ENCODE assay signal across 12 cellular contexts in the genomic region with DNA sequence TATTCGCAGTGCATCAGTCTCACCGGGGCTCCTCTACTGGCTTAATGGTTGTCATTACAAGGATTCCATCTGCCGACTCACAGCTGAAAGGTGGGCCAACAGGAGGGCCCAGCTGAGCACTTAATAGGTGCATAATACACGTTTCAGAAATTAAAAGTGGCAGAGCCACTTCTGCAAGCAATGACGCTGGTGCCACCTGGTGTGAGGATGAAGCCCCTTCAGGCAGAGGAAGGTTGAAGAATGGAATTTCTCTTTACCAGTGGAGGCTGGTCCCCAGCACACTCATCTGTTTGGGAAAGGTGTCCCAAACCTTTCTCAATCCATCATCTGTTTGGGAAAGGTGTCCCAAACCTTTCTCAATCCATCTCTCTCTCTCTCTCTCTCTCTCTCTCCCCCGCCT. TPM values are rescaled to one million over a fixed set of nuclear protein-coding genes. Genes with fewer than 3 reads are reported as not detected.
DNase-seq lines count a peak whose midpoint lies in the region; FAIRE-seq and TF ChIP-seq lines count a peak whose summit lies in the region.
"Had no signal": no experiment of that assay in that cellular context is flagged by ENCODE, and none has a peak within 500 bp of the region (broad histone marks: within the 10 kb centered on the region; RNA-seq: fewer than 3 reads in every experiment).

No MANE protein-coding gene starts in this region.

- no peaks in the 10 kb centered on the region for H3K9me3 ChIP-seq in HEK293 (ENCODE audit: control insufficient read depth, insufficient read depth, low read depth, low read length)
- no peaks in the 10 kb centered on the region for H3K9me3 ChIP-seq in esophagus squamous epithelium

- intact Hi-C loops in esophagus squamous epithelium (cut with DNase I): no loop called here

- H3K4me3 ChIP-seq in HEK293 (ENCODE audit: low read depth, low read length) (no peak overlapping the region), esophagus squamous epithelium (no peak overlapping the region)

- CTCF ChIA-PET in HEK293 (lab: Yijun Ruan, JAX) (interaction anchor here (0.6 to 1.7 kb wide), 11 partner anchors 27 to 972 kb away, joined by 3 to 5 read pairs (median 3); no protein-coding TSS in a partner anchor), RWPE1 (lab: Yijun Ruan, JAX) (interaction anchor here (0.6 to 0.7 kb wide), 4 partner anchors 245 to 367 kb away, joined by 3 to 5 read pairs (median 4); no protein-coding TSS in a partner anchor)

- DNase-seq in COLO668 (lab: John Stamatoyannopoulos, UW; ENCODE audit: unreplicated experiment) (peak; percentile 2), RWPE1 (ENCODE audit: low spot score) (no peak), glomerular visceral epithelial cell (ENCODE audit: extremely low spot score) (peak; percentile 22), GM13976 (ENCODE audit: low spot score) (no peak), esophagus squamous epithelium (lab: John Stamatoyannopoulos, UW) (no peak), frontal cortex (ENCODE audit: low spot score in 2 of 2) (no peak), OCI-M2 (lab: John Stamatoyannopoulos, UW; ENCODE audit: unreplicated experiment) (no peak)
- DNase-seq: Right ventricle myocardium superior had no signal

- TF ChIP-seq POLR2A in esophagus squamous epithelium (IDR thresholded peaks at IDR 0.05): no peak

- in situ Hi-C loops in GM13976 (cut with MboI; ENCODE audit: low sequenced_read_pairs, unreplicated experiment): loop anchor here (25.0 kb wide), 2 partner anchors 106 to 756 kb away; no protein-coding TSS in a partner anchor

- H3K27ac ChIP-seq in HEK293 (ENCODE audit: extremely low read depth, low read depth, low read length): no peak overlapping the region
- no peak overlapping the region for H3K27ac ChIP-seq in RWPE1
- no peak overlapping the region for H3K27ac ChIP-seq in esophagus squamous epithelium

- no peaks in the 10 kb centered on the region for H3K36me3 ChIP-seq in HEK293 (ENCODE audit: control insufficient read depth in 2 of 2, insufficient read depth in 1 of 2, low read length in 2 of 2)
- no peaks in the 10 kb centered on the region for H3K36me3 ChIP-seq in esophagus squamous epithelium

- H3K4me1 ChIP-seq in HEK293 (ENCODE audit: control insufficient read depth, insufficient read depth, low read length) (peaks cover 7% of the 10 kb centered on the region; the same call in 1 of the 2 replicates), esophagus squamous epithelium (peaks cover 0 to 5% (median 0%) of the 10 kb centered on the region in 3 donors)

- peaks cover 0 to 8% (median 0%) of the 10 kb centered on the region in 4 donors for H3K27me3 ChIP-seq in esophagus squamous epithelium

- TF ChIP-seq CTCF in HEK293 (tag by site-specific recombination; IDR thresholded peaks at IDR 0.05) (peak; percentile 45; the same call in 1 of the 2 replicates), RWPE1 (conservative IDR thresholded peaks at IDR 0.05; ENCODE audit: low read depth) (peak; percentile 50; the same call in 1 of the 2 replicates), GM13976 (IDR thresholded peaks at IDR 0.05; ENCODE audit: borderline replicate concordance, control extremely low read depth, extremely low read depth, insufficient read depth, missing control alignments) (no peak), esophagus squamous epithelium (IDR thresholded peaks at IDR 0.05) (peak in 1 of 6 experiments; percentile 10)

- FAIRE-seq in frontal cortex (lab: Jason Lieb, UNC): no peak

- 38 to 72% methylated on average over 3 to 5 of the region's 6 CpGs for WGBS in esophagus squamous epithelium, 2 donors

- POLR2A ChIA-PET in HEK293 (lab: Yijun Ruan, JAX): interaction anchor here (1.5 kb wide), 1 partner anchor 7 kb away, joined by 4 read pairs; no protein-coding TSS in a partner anchor
- POLR2A ChIA-PET in RWPE1 (lab: Yijun Ruan, JAX; ENCODE audit: low non-redundant PET): no interaction called here

TF ChIP-seq in HEK293, 187 proteins besides CTCF, POLR2A, EP300 and RAD21:
- TF ChIP-seq ZNF664 (tag by site-specific recombination; IDR thresholded peaks at IDR 0.05): 0 out of 2 replicates have a peak, but pooled peaks have one; percentile 23
- TF ChIP-seq ZNF596 (tag by site-specific recombination; IDR thresholded peaks at IDR 0.05): 0 out of 2 replicates have a peak, but pooled peaks have one; percentile 36
- TF ChIP-seq SP7 (tag by site-specific recombination; IDR thresholded peaks at IDR 0.05): no peak
- TF ChIP-seq ZNF654 (tag by site-specific recombination; IDR thresholded peaks at IDR 0.05; ENCODE audit: low read depth): peak; percentile 58
- no peak for TF ChIP-seq ZNF157 (tag by site-specific recombination; IDR thresholded peaks at IDR 0.05)
- no peak for TF ChIP-seq ZNF777 (tag by site-specific recombination; IDR thresholded peaks at IDR 0.05; ENCODE audit: borderline replicate concordance)
TF ChIP-seq in HEK293: peak in this region for 3.

RNA-seq across cellular contexts. Expression of a gene that starts 8.2 kb away (rescaled TPM):
- total RNA-seq in esophagus squamous epithelium: not detected
- not detected for total RNA-seq in frontal cortex
- total RNA-seq: activated CD8-positive, alpha-beta memory T cell treated with anti-CD3 and anti-CD28 coated beads for 36 hours; glomerular endothelial cell; MCF 10A; Right ventricle myocardium superior had no signal

Comparison
In these comparisons a context has a peak if more than half of its experiments do, and no peak if none do; other contexts are left out.
1. DNase-seq: peak in COLO668 (single experiment) and glomerular visceral epithelial cell (single experiment); none in RWPE1 (single experiment), GM13976 (single experiment), esophagus squamous epithelium (single experiment), frontal cortex (0 of 2) and OCI-M2 (single experiment).